ENCODE assay signal across 9 cellular contexts in the genomic region with DNA sequence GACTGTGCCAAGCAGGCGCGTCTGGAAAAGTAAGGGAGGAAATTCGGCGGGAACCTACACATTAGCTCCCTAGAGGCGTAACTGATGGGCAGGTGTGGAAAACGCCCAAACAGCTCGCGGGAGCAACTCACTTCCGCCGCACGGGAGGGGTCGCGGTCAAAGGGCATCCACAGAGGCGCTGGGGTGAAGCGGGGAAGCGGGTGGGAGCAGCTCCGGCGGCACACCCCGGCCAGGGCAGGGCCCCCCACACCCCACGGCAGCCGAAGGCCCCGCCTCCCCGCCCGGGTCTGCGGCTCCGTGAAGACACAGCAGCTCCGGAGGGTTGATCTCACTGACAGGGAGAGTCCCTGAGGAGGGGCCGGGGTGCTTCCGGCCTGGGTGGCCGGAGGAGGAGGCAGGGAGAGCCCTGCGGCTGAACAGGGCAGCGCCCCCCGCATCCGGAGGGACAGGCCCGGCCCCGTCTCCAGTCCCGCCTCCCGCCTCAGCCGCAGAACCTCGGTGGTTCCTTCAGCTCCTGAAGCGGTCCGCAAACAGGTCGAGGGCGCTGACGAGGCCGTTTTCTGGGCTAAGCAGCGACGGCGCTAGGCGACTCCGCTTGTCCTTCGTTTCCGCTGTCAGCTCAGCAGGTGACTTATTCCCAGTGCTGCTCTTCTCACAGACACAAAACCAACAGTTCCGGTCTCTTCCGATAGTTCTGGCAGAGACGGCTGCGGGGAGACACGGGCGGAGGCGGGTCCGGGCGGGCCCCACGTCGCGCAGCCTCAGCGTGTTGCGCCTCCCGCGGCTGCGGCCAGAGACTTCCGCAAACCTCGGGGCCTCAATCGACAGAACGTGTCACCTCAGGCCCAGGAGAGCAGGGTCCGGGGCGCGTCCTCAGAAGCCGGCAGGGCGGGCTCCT.
DNase-seq lines count a peak whose midpoint lies in the region; ATAC-seq, FAIRE-seq and TF ChIP-seq lines count a peak whose summit lies in the region.
"Had no signal": no experiment of that assay in that cellular context is flagged by ENCODE, and none has a peak within 500 bp of the region (broad histone marks: within the 10 kb centered on the region; RNA-seq: fewer than 3 reads in every experiment).

No MANE protein-coding gene starts in this region.

- no peak for FAIRE-seq in small intestine (lab: Jason Lieb, UNC)

- intact Hi-C loops in Caco-2 (cut with micrococcal nuclease; ENCODE audit: unreplicated experiment) = no loop called here
- intact Hi-C loops in activated CD8-positive, alpha-beta T cell treated with anti-CD3 and anti-CD28 coated beads for 36 hours (cut with micrococcal nuclease) = no loop called here

- peak in 1 of 2 experiments; percentile 5 for TF ChIP-seq CTCF in Caco-2 (IDR thresholded peaks at IDR 0.05; ENCODE audit: insufficient read depth in 1 of 2, low read depth in 1 of 2, low read length in 1 of 2, severe bottlenecking in 1 of 2, unreplicated experiment in 1 of 2)
- TF ChIP-seq CTCF in activated CD8-positive, alpha-beta T cell treated with anti-CD3 and anti-CD28 coated beads for 36 hours (IDR thresholded peaks at IDR 0.05) = no peak
- TF ChIP-seq CTCF in HFFc6 (IDR thresholded peaks at IDR 0.05) = no peak
- TF ChIP-seq CTCF in WERI-Rb-1 (IDR thresholded peaks at IDR 0.05; ENCODE audit: low read depth, low read length) = no peak

- no peaks in the 10 kb centered on the region for H3K9me3 ChIP-seq in Caco-2
- no peaks in the 10 kb centered on the region for H3K9me3 ChIP-seq in small intestine (ENCODE audit: control insufficient read depth, low read depth)
- H3K9me3 ChIP-seq in WERI-Rb-1 (ENCODE audit: severe bottlenecking) = no peaks in the 10 kb centered on the region

- H3K36me3 Mint-ChIP-seq in Caco-2 (ENCODE audit: insufficient read depth, unreplicated experiment) = no peaks in the 10 kb centered on the region
- no peaks in the 10 kb centered on the region for H3K36me3 Mint-ChIP-seq in activated CD8-positive, alpha-beta T cell treated with anti-CD3 and anti-CD28 coated beads for 36 hours (ENCODE audit: low read depth)
- H3K36me3 Mint-ChIP-seq in HFFc6 (ENCODE audit: low read depth) = peaks cover 8% of the 10 kb centered on the region

- H3K36me3 ChIP-seq in Caco-2 (ENCODE audit: control insufficient read depth, insufficient read depth, low read length) (no peaks in the 10 kb centered on the region), small intestine (ENCODE audit: control insufficient read depth in 2 of 2, insufficient read depth in 2 of 2, low read length in 2 of 2) (no peaks in the 10 kb centered on the region), WERI-Rb-1 (no peaks in the 10 kb centered on the region)

- CTCF ChIA-PET in Caco-2 (lab: Charles Lee) = no interaction called here
- CTCF ChIA-PET in activated CD8-positive, alpha-beta T cell treated with anti-CD3 and anti-CD28 coated beads for 36 hours (lab: Charles Lee) = interaction anchor here (1.0 to 1.2 kb wide), 3 partner anchors 10 to 114 kb away, joined by 3 read pairs; no protein-coding TSS in a partner anchor

- H3K4me1 Mint-ChIP-seq in Caco-2 (ENCODE audit: low read depth, unreplicated experiment) = peaks cover 14% of the 10 kb centered on the region
- peaks cover 14% of the 10 kb centered on the region for H3K4me1 Mint-ChIP-seq in activated CD8-positive, alpha-beta T cell treated with anti-CD3 and anti-CD28 coated beads for 36 hours (ENCODE audit: low read depth)
- H3K4me1 Mint-ChIP-seq in HFFc6 (ENCODE audit: low read depth) = no peaks in the 10 kb centered on the region

- H3K4me1 ChIP-seq in Caco-2 (peaks cover 6% of the 10 kb centered on the region), small intestine (ENCODE audit: control insufficient read depth in 2 of 2, insufficient read depth in 1 of 2, low read depth in 1 of 2, low read length in 1 of 2) (no peaks in the 10 kb centered on the region)

- peak; percentile 64 to 65 for DNase-seq in Caco-2
- DNase-seq in activated CD8-positive, alpha-beta T cell treated with anti-CD3 and anti-CD28 coated beads for 36 hours = peak; percentile 73
- peak; percentile 46 for DNase-seq in small intestine
- no peak for DNase-seq in NCI-H1105 treated with DMSO at 0.1 percent for 48 hours (lab: John Stamatoyannopoulos, UW)
- DNase-seq in HFFc6 = no peak
- DNase-seq in WERI-Rb-1 = no peak

- POLR2A ChIA-PET in Caco-2 (lab: Charles Lee) = no interaction called here
- POLR2A ChIA-PET in activated CD8-positive, alpha-beta T cell treated with anti-CD3 and anti-CD28 coated beads for 36 hours (lab: Charles Lee) = interaction anchor here (0.9 kb wide), 1 partner anchor 310 kb away, joined by 3 read pairs; no protein-coding TSS in a partner anchor

- H3K27ac ChIP-seq in small intestine (ENCODE audit: low read depth in 1 of 2, low read length in 1 of 2) (peak overlapping the region in 1 of 2 donors; percentile 11), WERI-Rb-1 (no peak overlapping the region)

- H3K9me3 Mint-ChIP-seq in Caco-2 (ENCODE audit: unreplicated experiment) (no peaks in the 10 kb centered on the region), HFFc6 (peaks cover 26% of the 10 kb centered on the region)
- no peaks in the 10 kb centered on the region for H3K9me3 Mint-ChIP-seq in activated CD8-positive, alpha-beta T cell treated with anti-CD3 and anti-CD28 coated beads for 36 hours

- H3K27ac Mint-ChIP-seq in Caco-2 (ENCODE audit: unreplicated experiment) (peak overlapping the region; percentile 76), HFFc6 (no peak overlapping the region)
- peak overlapping the region; percentile 72 for H3K27ac Mint-ChIP-seq in activated CD8-positive, alpha-beta T cell treated with anti-CD3 and anti-CD28 coated beads for 36 hours

- 2 to 33% (median 11%) methylated on average over 69 to 79 of the region's 79 CpGs for WGBS in small intestine, 3 donors

- H3K27me3 Mint-ChIP-seq in Caco-2 (ENCODE audit: insufficient read depth, unreplicated experiment) = peaks cover 4% of the 10 kb centered on the region
- H3K27me3 Mint-ChIP-seq in activated CD8-positive, alpha-beta T cell treated with anti-CD3 and anti-CD28 coated beads for 36 hours = no peaks in the 10 kb centered on the region
- H3K27me3 Mint-ChIP-seq in HFFc6 (ENCODE audit: insufficient read depth) = peaks cover 6% of the 10 kb centered on the region

- peak overlapping the region; percentile 65 for H3K4me3 Mint-ChIP-seq in Caco-2 (ENCODE audit: unreplicated experiment)
- H3K4me3 Mint-ChIP-seq in activated CD8-positive, alpha-beta T cell treated with anti-CD3 and anti-CD28 coated beads for 36 hours = peak overlapping the region; percentile 70
- H3K4me3 Mint-ChIP-seq in HFFc6 = no peak overlapping the region
- H3K4me3 Mint-ChIP-seq: brain had no signal

- H3K4me3 ChIP-seq in Caco-2 (ENCODE audit: low read depth, low read length) = peak overlapping the region; percentile 50
- peak overlapping the region; percentile 37 to 60 for H3K4me3 ChIP-seq in small intestine (ENCODE audit: low read depth in 1 of 2, low read length in 2 of 2)
- no peak overlapping the region for H3K4me3 ChIP-seq in WERI-Rb-1 (ENCODE audit: low read depth, low read length)

- no peaks in the 10 kb centered on the region for H3K27me3 ChIP-seq in Caco-2 (replicated peaks; ENCODE audit: control insufficient read depth, insufficient read depth, low read length)
- no peaks in the 10 kb centered on the region for H3K27me3 ChIP-seq in small intestine (ENCODE audit: control insufficient read depth in 2 of 2, insufficient read depth in 2 of 2, low read length in 2 of 2)
- H3K27me3 ChIP-seq in WERI-Rb-1 (ENCODE audit: insufficient read depth, low read depth, severe bottlenecking) = no peaks in the 10 kb centered on the region

- peak; percentile 67 for ATAC-seq in HG03108 (IDR thresholded peaks at IDR 0.05; ENCODE audit: unreplicated experiment)
- ATAC-seq in activated CD8-positive, alpha-beta T cell treated with anti-CD3 and anti-CD28 coated beads for 36 hours = peak; percentile 81
- ATAC-seq in esophagus mucosa = peak; percentile 54

- no TSS peak for BruUV-seq in Caco-2 (replicated peaks; lab: Mats Ljungman, UMichigan)

Comparison
In these comparisons a context has a peak if more than half of its experiments do, and no peak if none do; other contexts are left out.
1. DNase-seq: peak in Caco-2 (2 of 2), activated CD8-positive, alpha-beta T cell treated with anti-CD3 and anti-CD28 coated beads for 36 hours (single experiment) and small intestine (single experiment); none in NCI-H1105 treated with DMSO at 0.1 percent for 48 hours (single experiment), HFFc6 (single experiment) and WERI-Rb-1 (single experiment).
2. Peak in every context shown above with its lines, with median percentiles within 50 percentile points of each other: ATAC-seq.